In genomic region chr18:9495465-9495864, GRCh38 we compare ENCODE assay signal across 18 cellular contexts. TPM values are rescaled to one million over a fixed set of nuclear protein-coding genes. Genes with fewer than 3 reads are reported as not detected.
DNase-seq lines count a peak whose midpoint lies in the region; ATAC-seq and TF ChIP-seq lines count a peak whose summit lies in the region.
"Had no signal": no experiment of that assay in that cellular context is flagged by ENCODE, and none has a peak within 500 bp of the region (broad histone marks: within the 10 kb centered on the region; RNA-seq: fewer than 3 reads in every experiment).

No MANE protein-coding gene starts in this region.

- CTCF ChIA-PET in WTC11 (lab: Charles Lee) = interaction anchor here (1.1 kb wide), 1 partner anchor 130 kb away, joined by 3 read pairs; no protein-coding TSS in a partner anchor
- CTCF ChIA-PET in CD4-positive, alpha-beta memory T cell (lab: Charles Lee; ENCODE audit: partially characterized antibody) = no interaction called here

- no CpG with 5 or more reads among the region's 1 CpG for WGBS in trophoblast cell (ENCODE audit: extremely low coverage, insufficient coverage, insufficient read length)

- intact Hi-C loops in CD4-positive, alpha-beta memory T cell (cut with micrococcal nuclease) = no loop called here

- no peak overlapping the region for H3K9ac ChIP-seq in trophoblast cell (ENCODE audit: low read length)

- H2BK12ac ChIP-seq in trophoblast cell (ENCODE audit: low read length) = no peak overlapping the region

- no peak overlapping the region for H3K18ac ChIP-seq in trophoblast cell (ENCODE audit: low read length)

- peaks cover 29% of the 10 kb centered on the region for H3K4me1 Mint-ChIP-seq in HFFc6 (ENCODE audit: low read depth)
- peaks cover 49% of the 10 kb centered on the region for H3K4me1 Mint-ChIP-seq in WTC11
- peaks cover 33 to 59% of the 10 kb centered on the region in 2 donors for H3K4me1 Mint-ChIP-seq in immature natural killer cell
- peaks cover 28% of the 10 kb centered on the region for H3K4me1 Mint-ChIP-seq in stimulated activated naive CD8-positive, alpha-beta T cell treated with anti-CD3 and anti-CD28 coated beads, Interleukin-15, amount 100 ng/mL, for 72 hours
- H3K4me1 Mint-ChIP-seq in CD4-positive, alpha-beta memory T cell = peaks cover 32 to 42% (median 34%) of the 10 kb centered on the region in 4 donors

- no peak overlapping the region for H2BK120ac ChIP-seq in trophoblast cell (ENCODE audit: insufficient read depth, low read length, poor library complexity)

- H4K12ac ChIP-seq in trophoblast cell (ENCODE audit: low read depth, low read length) = no peak overlapping the region

- POLR2A ChIA-PET in WTC11 (lab: Charles Lee) = no interaction called here
- POLR2A ChIA-PET in CD4-positive, alpha-beta memory T cell (lab: Charles Lee; ENCODE audit: partially characterized antibody) = no interaction called here

- TF ChIP-seq CTCF in HFFc6 (IDR thresholded peaks at IDR 0.05) (no peak), WTC11 (IDR thresholded peaks at IDR 0.05) (no peak)

- H3K4me1 ChIP-seq in trophoblast cell (ENCODE audit: control insufficient read depth in 1 of 2, insufficient read depth in 2 of 2, low read length in 2 of 2) = peaks cover 4 to 12% of the 10 kb centered on the region in 2 experiments
- H3K4me1 ChIP-seq in CD4-positive, alpha-beta memory T cell (ENCODE audit: insufficient read depth, low read length) = peaks cover 15% of the 10 kb centered on the region

- no peak overlapping the region for H3K14ac ChIP-seq in trophoblast cell (ENCODE audit: low read length)

- DNase-seq in HFFc6 (no peak), WTC11 (ENCODE audit: low spot score) (no peak), immature natural killer cell (no peak), trophoblast cell (peak; percentile 37 to 74), cortex of kidney (lab: John Stamatoyannopoulos, UW) (no peak)
- DNase-seq in stimulated activated naive CD8-positive, alpha-beta T cell treated with anti-CD3 and anti-CD28 coated beads, Interleukin-15, amount 100 ng/mL, for 72 hours = no peak
- DNase-seq in CD4-positive, alpha-beta memory T cell = no peak
- DNase-seq: ACHN; AML-193; GOT3; NCI-H1417; NCI-H2029; NCI-H2171; NCI-H446; NCI-H69; NK-92 treated with Interleukin-12 subunit alpha and Interleukin-12 subunit beta, amount 100 ng/mL, for 24 hours had no signal

- H4K8ac ChIP-seq in trophoblast cell (ENCODE audit: low read depth, low read length) = no peak overlapping the region

- H3K27ac ChIP-seq in trophoblast cell (ENCODE audit: low read depth, low read length) = peak overlapping the region; percentile 84
- H3K27ac ChIP-seq in CD4-positive, alpha-beta memory T cell (ENCODE audit: low read depth, low read length) = no peak overlapping the region
- H3K27ac ChIP-seq: RWPE1 had no signal

- peaks cover 23% of the 10 kb centered on the region for H3K36me3 Mint-ChIP-seq in HFFc6 (ENCODE audit: low read depth)
- H3K36me3 Mint-ChIP-seq in WTC11 = peaks cover 30% of the 10 kb centered on the region
- H3K36me3 Mint-ChIP-seq in immature natural killer cell = peaks cover 0 to 6% (median 5%) of the 10 kb centered on the region in 3 donors
- H3K36me3 Mint-ChIP-seq in CD4-positive, alpha-beta memory T cell = peaks cover 21 to 33% of the 10 kb centered on the region in 2 donors

- H3K27me3 ChIP-seq in trophoblast cell (ENCODE audit: insufficient read depth, low read length) = no peaks in the 10 kb centered on the region
- H3K27me3 ChIP-seq in CD4-positive, alpha-beta memory T cell (ENCODE audit: insufficient read depth, low read length) = no peaks in the 10 kb centered on the region

- no peaks in the 10 kb centered on the region for H3K9me3 ChIP-seq in trophoblast cell (ENCODE audit: insufficient read depth, low read depth, low read length)
- no peaks in the 10 kb centered on the region for H3K9me3 ChIP-seq in CD4-positive, alpha-beta memory T cell (ENCODE audit: control insufficient read depth in 1 of 2, low read length in 2 of 2)

- no peaks in the 10 kb centered on the region; the same call in 1 of the 2 replicates for H3K27me3 Mint-ChIP-seq in HFFc6 (ENCODE audit: insufficient read depth)
- H3K27me3 Mint-ChIP-seq in WTC11 (ENCODE audit: low read depth) = no peaks in the 10 kb centered on the region
- no peaks in the 10 kb centered on the region for H3K27me3 Mint-ChIP-seq in immature natural killer cell (ENCODE audit: low read depth in 3 of 3)
- H3K27me3 Mint-ChIP-seq in stimulated activated naive CD8-positive, alpha-beta T cell treated with anti-CD3 and anti-CD28 coated beads, Interleukin-15, amount 100 ng/mL, for 72 hours = no peaks in the 10 kb centered on the region
- no peaks in the 10 kb centered on the region for H3K27me3 Mint-ChIP-seq in CD4-positive, alpha-beta memory T cell

- H3K4me2 ChIP-seq in trophoblast cell (ENCODE audit: low read length) = no peak overlapping the region

- no peak overlapping the region for H2AFZ ChIP-seq in trophoblast cell (ENCODE audit: insufficient read depth, low read length, poor library complexity)

- H2BK5ac ChIP-seq in trophoblast cell (ENCODE audit: low read depth, low read length, poor library complexity) = no peak overlapping the region

- H4K91ac ChIP-seq in trophoblast cell (ENCODE audit: low read depth, low read length) = no peak overlapping the region

- H3K27ac Mint-ChIP-seq in HFFc6 = peak overlapping the region; percentile 41; the same call in 1 of the 2 replicates
- peak overlapping the region; percentile 88 for H3K27ac Mint-ChIP-seq in WTC11
- peak overlapping the region in 5 of 6 donors; percentile 42 to 83 (median 61) for H3K27ac Mint-ChIP-seq in immature natural killer cell
- peak overlapping the region in 1 of 2 donors; percentile 27 for H3K27ac Mint-ChIP-seq in stimulated activated naive CD8-positive, alpha-beta T cell treated with anti-CD3 and anti-CD28 coated beads, Interleukin-15, amount 100 ng/mL, for 72 hours
- peak overlapping the region in 1 of 7 donors; percentile 10 for H3K27ac Mint-ChIP-seq in CD4-positive, alpha-beta memory T cell

- H3K23ac ChIP-seq in trophoblast cell (ENCODE audit: low read length) = no peak overlapping the region

- H3K4ac ChIP-seq in trophoblast cell (ENCODE audit: low read depth, low read length) = no peak overlapping the region

- peaks cover 9% of the 10 kb centered on the region for H3K79me1 ChIP-seq in trophoblast cell (ENCODE audit: low read length)

- peaks cover 6% of the 10 kb centered on the region for H3K79me2 ChIP-seq in trophoblast cell (ENCODE audit: control insufficient read depth, insufficient read depth, low read length, poor library complexity)

- H2AK5ac ChIP-seq in trophoblast cell (ENCODE audit: low read length) = no peak overlapping the region

- peaks cover 3 to 5% of the 10 kb centered on the region in 2 experiments for H3K36me3 ChIP-seq in trophoblast cell (ENCODE audit: control insufficient read depth in 1 of 2, insufficient read depth in 2 of 2, low read length in 2 of 2)
- H3K36me3 ChIP-seq in CD4-positive, alpha-beta memory T cell (ENCODE audit: insufficient read depth, low read length) = no peaks in the 10 kb centered on the region

- H3K9me3 Mint-ChIP-seq in HFFc6 = peaks cover 4% of the 10 kb centered on the region; the same call in 1 of the 2 replicates
- H3K9me3 Mint-ChIP-seq in WTC11 = peaks cover 28% of the 10 kb centered on the region
- H3K9me3 Mint-ChIP-seq in immature natural killer cell = no peaks in the 10 kb centered on the region
- H3K9me3 Mint-ChIP-seq in stimulated activated naive CD8-positive, alpha-beta T cell treated with anti-CD3 and anti-CD28 coated beads, Interleukin-15, amount 100 ng/mL, for 72 hours = peaks cover 0 to 11% of the 10 kb centered on the region in 2 donors
- H3K9me3 Mint-ChIP-seq in CD4-positive, alpha-beta memory T cell = peaks cover 0 to 5% (median 0%) of the 10 kb centered on the region in 8 donors

- no peak overlapping the region for H3K4me3 Mint-ChIP-seq in HFFc6
- no peak overlapping the region; the same call in 1 of the 2 replicates for H3K4me3 Mint-ChIP-seq in WTC11
- peak overlapping the region in 2 of 5 donors; percentile 5 to 7 for H3K4me3 Mint-ChIP-seq in immature natural killer cell
- H3K4me3 Mint-ChIP-seq in stimulated activated naive CD8-positive, alpha-beta T cell treated with anti-CD3 and anti-CD28 coated beads, Interleukin-15, amount 100 ng/mL, for 72 hours = no peak overlapping the region
- peak overlapping the region in 1 of 8 donors; percentile 15 for H3K4me3 Mint-ChIP-seq in CD4-positive, alpha-beta memory T cell

- H3K4me3 ChIP-seq in trophoblast cell (ENCODE audit: low read depth, low read length) = no peak overlapping the region
- no peak overlapping the region for H3K4me3 ChIP-seq in CD4-positive, alpha-beta memory T cell (ENCODE audit: low read length in 2 of 2)

- peak; percentile 66 for ATAC-seq in WTC11
- no peak for ATAC-seq in stimulated activated naive CD8-positive, alpha-beta T cell treated with anti-CD3 and anti-CD28 coated beads, Interleukin-15, amount 100 ng/mL, for 72 hours
- no peak for ATAC-seq in HG03378 (IDR thresholded peaks at IDR 0.05; ENCODE audit: unreplicated experiment)

TF ChIP-seq in WTC11, 78 proteins besides CTCF, POLR2A, EP300 and RAD21:
- no peak for TF ChIP-seq ZNF396 (CRISPR knock-in tag; IDR thresholded peaks at IDR 0.05; ENCODE audit: borderline replicate concordance)

RNA-seq across cellular contexts. Expression of gene RALBP1, which starts 20.2 kb away (rescaled TPM):
- 10 to 100 TPM; 56.9 to 62.8 (median 59.0) TPM for total RNA-seq in HFFc6 (2021; fragmentation: NEBNext Ultra II Directional; extraction: Animal tissue kit (Norgen Biotek cat#: 25700))
- 59.9 to 69.3 TPM (median 61.4 TPM) in 3 replicates for total RNA-seq in WTC11 (2021)
- polyA plus RNA-seq in immature natural killer cell = 10 to 100 TPM; 47.8 to 71.2 (median 50.1) TPM
- 151 and 171 TPM in 2 replicates for polyA plus RNA-seq in trophoblast cell (2013)
- total RNA-seq in CD4-positive, alpha-beta memory T cell = 10 to 100 TPM; 44.9 to 49.9 TPM
- 10 to 100 TPM; 33.9 to 48.8 TPM for polyA plus RNA-seq in CD4-positive, alpha-beta memory T cell

Comparison
In these comparisons a context has a peak if more than half of its experiments do, and no peak if none do; other contexts are left out.
1. DNase-seq: peak in trophoblast cell (2 of 2); none in HFFc6 (single experiment), WTC11 (single experiment), immature natural killer cell (0 of 3), stimulated activated naive CD8-positive, alpha-beta T cell treated with anti-CD3 and anti-CD28 coated beads, Interleukin-15, amount 100 ng/mL, for 72 hours (0 of 2), CD4-positive, alpha-beta memory T cell (0 of 5) and cortex of kidney (single experiment).